25 cellular contexts compared by ENCODE assay signal in genomic region chr5:76378355-76378754, GRCh38. TPM values are rescaled to one million over a fixed set of nuclear protein-coding genes. Genes with fewer than 3 reads are reported as not detected.
"Had no signal": no experiment of that assay in that cellular context is flagged by ENCODE, and none has a peak within 500 bp of the region (broad histone marks: within the 10 kb centered on the region; RNA-seq: fewer than 3 reads in every experiment).

No MANE protein-coding gene starts in this region.

- H3K4me2 ChIP-seq: smooth muscle cell had no signal

- H3K27ac ChIP-seq: adrenal gland, ascending aorta, brain microvascular endothelial cell, foreskin keratinocyte, left lung, sigmoid colon, SJSA1, tibial artery had no signal

- H3K9me3 Mint-ChIP-seq: activated T-cell treated with anti-CD3 and anti-CD28 coated beads, Interleukin-2, amount 50 U/mL, for 72 hours; nephron had no signal

- H3K27ac Mint-ChIP-seq: activated T-cell treated with anti-CD3 and anti-CD28 coated beads, Interleukin-2, amount 50 U/mL, for 72 hours; nephron had no signal

- H3K4me3 Mint-ChIP-seq: activated T-cell treated with anti-CD3 and anti-CD28 coated beads, Interleukin-2, amount 50 U/mL, for 72 hours; nephron had no signal

- H3K4me1 ChIP-seq: adrenal gland, ascending aorta, foreskin keratinocyte, sigmoid colon, SJSA1, tibial artery had no signal

- H3K36me3 ChIP-seq: adrenal gland, ascending aorta, brain microvascular endothelial cell, left lung, sigmoid colon, SJSA1, tibial artery had no signal

- H3K27me3 ChIP-seq: adrenal gland, ascending aorta, brain microvascular endothelial cell, foreskin keratinocyte, left lung, sigmoid colon, SJSA1, tibial artery had no signal

- H3K4me3 ChIP-seq: adrenal gland, ascending aorta, left lung, lung, sigmoid colon, SJSA1, smooth muscle cell, tibial artery had no signal

- DNase-seq: activated CD4-positive, alpha-beta T cell treated with anti-CD3 and anti-CD28 coated beads for 4 hours; activated CD4-positive, CD25-positive, alpha-beta regulatory T cell; activated effector memory CD4-positive, alpha-beta T cell treated with anti-CD3 and anti-CD28 coated beads, Interleukin-2, amount 50 U/mL, for 16 hours; activated naive CD4-positive, alpha-beta T cell treated with anti-CD3 and anti-CD28 coated beads, Interleukin-2, amount 50 U/mL, for 16 hours; activated T-cell treated with anti-CD3 and anti-CD28 coated beads, Interleukin-2, amount 50 U/mL, for 72 hours; adrenal gland; brain microvascular endothelial cell; caudate nucleus; dermis blood vessel endothelial cell; effector CD8-positive, alpha-beta T cell; foreskin keratinocyte; kidney glomerular epithelial cell; left lung; occipital lobe; posterior cingulate gyrus; sigmoid colon; stimulated activated CD4-positive, alpha-beta T cell treated with anti-CD3 and anti-CD28 coated beads, Interleukin-4, amount 100 ng/mL, for 1 hour; stimulated activated naive CD4-positive, alpha-beta T cell treated with Interleukin-2 at 50 U/mL for 16 hours; substantia nigra; tibial artery had no signal

- ATAC-seq: activated T-cell treated with anti-CD3 and anti-CD28 coated beads, Interleukin-2, amount 50 U/mL, for 72 hours; foreskin keratinocyte; left lung had no signal

- H3K9me3 ChIP-seq: adrenal gland, ascending aorta, left lung, sigmoid colon, SJSA1, tibial artery had no signal

RNA-seq across cellular contexts. Expression of gene IQGAP2, which starts 24.7 kb away (rescaled TPM):
- polyA plus RNA-seq: foreskin keratinocyte had no signal
